In genomic region chr2:70871398-70872211, GRCh38 we compare ENCODE assay signal across 8 cellular contexts. TPM values are rescaled to one million over a fixed set of nuclear protein-coding genes. Genes with fewer than 3 reads are reported as not detected.
DNase-seq lines count a peak whose midpoint lies in the region; ATAC-seq and TF ChIP-seq lines count a peak whose summit lies in the region.

No MANE protein-coding gene starts in this region.

- H3K4me3 Mint-ChIP-seq in mesothelial cell of epicardium = no peak overlapping the region

- H3K27me3 ChIP-seq in AG04450 (ENCODE audit: control insufficient read depth, insufficient read depth, low read length) (peaks cover 29% of the 10 kb centered on the region), HUES6 (ENCODE audit: control insufficient read depth, insufficient read depth, low read length) (peaks cover 75% of the 10 kb centered on the region), NT2/D1 (ENCODE audit: insufficient read depth, insufficient read length) (peaks cover 37% of the 10 kb centered on the region)
- H3K27me3 ChIP-seq in effector memory CD4-positive, alpha-beta T cell (replicated peaks; ENCODE audit: control insufficient read depth, insufficient read depth, low read length, poor library complexity, severe bottlenecking) = peaks cover 10% of the 10 kb centered on the region

- H3K4me3 ChIP-seq in AG04450 (ENCODE audit: low read depth, low read length) = no peak overlapping the region
- peak overlapping the region; percentile 17; the same call in 1 of the 2 replicates for H3K4me3 ChIP-seq in HUES6 (ENCODE audit: low read depth, low read length)
- H3K4me3 ChIP-seq in NT2/D1 (ENCODE audit: insufficient read length, low read depth) = no peak overlapping the region
- H3K4me3 ChIP-seq in effector memory CD4-positive, alpha-beta T cell (ENCODE audit: insufficient read depth, low read depth, low read length, poor library complexity, severe bottlenecking) = no peak overlapping the region

- H3K36me3 ChIP-seq in HUES6 (ENCODE audit: control insufficient read depth, insufficient read depth, low read length) (no peaks in the 10 kb centered on the region), NT2/D1 (ENCODE audit: insufficient read depth, insufficient read length, low read length) (no peaks in the 10 kb centered on the region)
- H3K36me3 ChIP-seq in effector memory CD4-positive, alpha-beta T cell (ENCODE audit: control insufficient read depth, insufficient read depth, low read length) = no peaks in the 10 kb centered on the region

- peaks cover 90% of the 10 kb centered on the region for H3K27me3 Mint-ChIP-seq in mesothelial cell of epicardium (ENCODE audit: low read depth)

- POLR2A ChIA-PET in AG04450 (lab: Yijun Ruan, JAX) = no interaction called here

- DNase-seq in AG04450 (ENCODE audit: low read depth, low spot score) (peak; percentile 57), NT2/D1 (ENCODE audit: low read depth, low spot score) (peak; percentile 81), mesothelial cell of epicardium (ENCODE audit: low spot score in 2 of 2, unreplicated experiment in 2 of 2) (peak; percentile 79 to 93)
- DNase-seq in activated CD8-positive, alpha-beta memory T cell treated with anti-CD3 and anti-CD28 coated beads for 48 hours (ENCODE audit: low read depth in 2 of 3, low spot score in 2 of 3) = peak; percentile 52 to 87 (median 81)
- peak; percentile 39 to 50 (median 42) for DNase-seq in effector memory CD4-positive, alpha-beta T cell
- DNase-seq in stimulated activated CD8-positive, alpha-beta memory T cell treated with anti-CD3 and anti-CD28 coated beads, Interleukin-2, amount 100 ng/mL, for 1 hour (ENCODE audit: low read depth in 2 of 2) = peak; percentile 62 to 65

- no peak overlapping the region for H3K27ac Mint-ChIP-seq in mesothelial cell of epicardium

- H3K9ac ChIP-seq in HUES6 (ENCODE audit: low read length) (no peak overlapping the region), NT2/D1 (ENCODE audit: insufficient read length, low read depth) (peak overlapping the region; percentile 32)

- no peaks in the 10 kb centered on the region for H3K9me3 Mint-ChIP-seq in mesothelial cell of epicardium

- no peak overlapping the region for H3K27ac ChIP-seq in AG04450 (ENCODE audit: low read depth, low read length)
- H3K27ac ChIP-seq in HUES6 (ENCODE audit: low read depth, low read length) = no peak overlapping the region
- H3K27ac ChIP-seq in effector memory CD4-positive, alpha-beta T cell (ENCODE audit: insufficient read depth, low read length, poor library complexity, severe bottlenecking) = no peak overlapping the region

- no peaks in the 10 kb centered on the region for H3K4me1 Mint-ChIP-seq in mesothelial cell of epicardium

- peak; percentile 84 for TF ChIP-seq CTCF in AG04450 (IDR thresholded peaks at IDR 0.05; ENCODE audit: low read depth, low read length)
- TF ChIP-seq CTCF in mesothelial cell of epicardium (IDR thresholded peaks at IDR 0.05; ENCODE audit: unreplicated experiment) = peak; percentile 91

- no peaks in the 10 kb centered on the region for H3K36me3 Mint-ChIP-seq in mesothelial cell of epicardium

- ATAC-seq in GM19025 (IDR thresholded peaks at IDR 0.05; ENCODE audit: low read depth, unreplicated experiment) = peak; percentile 74

- peaks cover 3% of the 10 kb centered on the region; the same call in 1 of the 2 replicates for H3K4me1 ChIP-seq in HUES6 (ENCODE audit: control insufficient read depth, insufficient read depth, low read length)
- H3K4me1 ChIP-seq in NT2/D1 (ENCODE audit: insufficient read depth, insufficient read length) = peaks cover 4% of the 10 kb centered on the region
- peaks cover 8% of the 10 kb centered on the region for H3K4me1 ChIP-seq in effector memory CD4-positive, alpha-beta T cell (ENCODE audit: control insufficient read depth, insufficient read depth, low read length, poor library complexity, severe bottlenecking)

- no peaks in the 10 kb centered on the region for H3K9me3 ChIP-seq in AG04450 (ENCODE audit: control insufficient read depth, insufficient read depth, low read length)
- no peaks in the 10 kb centered on the region for H3K9me3 ChIP-seq in HUES6 (ENCODE audit: control insufficient read depth, insufficient read depth, low read depth, low read length)
- no peaks in the 10 kb centered on the region for H3K9me3 ChIP-seq in NT2/D1 (ENCODE audit: insufficient read depth, low read length)
- no peaks in the 10 kb centered on the region for H3K9me3 ChIP-seq in effector memory CD4-positive, alpha-beta T cell (ENCODE audit: control insufficient read depth, low read length)

- CTCF ChIA-PET in AG04450 (lab: Charles Lee) = interaction anchor here (0.7 to 7.3 kb wide), 30 partner anchors 8 to 569 kb away, joined by 3 to 205 read pairs (median 6); partner anchors contain the start of gene ANKRD53

RNA-seq across cellular contexts. Expression of gene VAX2, which starts 28.8 kb away (rescaled TPM):
- 0.83 and 1.3 TPM in 2 replicates for polyA plus RNA-seq in AG04450 (2011; rRNA removed)
- 0.56 and 0.64 TPM in 2 replicates for polyA minus RNA-seq in AG04450 (2011; rRNA and poly(A)+ RNA removed)
- 0.22 to 0.34 TPM (median 0.27 TPM) in 3 replicates for total RNA-seq in mesothelial cell of epicardium

RNA-seq across cellular contexts. Expression of gene CD207, which starts 36.0 kb away (rescaled TPM):
- not detected in 2 replicates for polyA plus RNA-seq in AG04450 (2011; rRNA removed)
- not detected in 2 replicates for polyA minus RNA-seq in AG04450 (2011; rRNA and poly(A)+ RNA removed)
- total RNA-seq in mesothelial cell of epicardium = not detected in 3 replicates

RNA-seq across cellular contexts. Expression of gene CLEC4F, which starts 51.2 kb away (rescaled TPM):
- not detected in 2 replicates for polyA plus RNA-seq in AG04450 (2011; rRNA removed)
- not detected in 2 replicates for polyA minus RNA-seq in AG04450 (2011; rRNA and poly(A)+ RNA removed)
- not detected in 3 replicates for total RNA-seq in mesothelial cell of epicardium
